Comparison of ENCODE assay signal across 9 cellular contexts in genomic region chr14:75518625-75519024, GRCh38. TPM values are rescaled to one million over a fixed set of nuclear protein-coding genes. Genes with fewer than 3 reads are reported as not detected.
DNase-seq lines count a peak whose midpoint lies in the region; ATAC-seq and TF ChIP-seq lines count a peak whose summit lies in the region.
"Had no signal": no experiment of that assay in that cellular context is flagged by ENCODE, and none has a peak within 500 bp of the region (broad histone marks: within the 10 kb centered on the region; RNA-seq: fewer than 3 reads in every experiment).

No MANE protein-coding gene starts in this region.

- intact Hi-C loops in HCT116 (cut with micrococcal nuclease), result no loop called here

- no peaks in the 10 kb centered on the region for H4K20me1 ChIP-seq in HCT116 (ENCODE audit: insufficient read depth)

- H3K4me2 ChIP-seq in HCT116 (ENCODE audit: low read length), result no peak overlapping the region

- H3K36me3 ChIP-seq in HCT116 (ENCODE audit: control insufficient read depth in 1 of 2, insufficient read depth in 2 of 2, low read length in 2 of 2) (no peaks in the 10 kb centered on the region), kidney epithelial cell (ENCODE audit: control insufficient read depth, insufficient read depth, low read length) (no peaks in the 10 kb centered on the region)

- peak; percentile 81 for ATAC-seq in HCT116
- no peak for ATAC-seq in HG03520 (IDR thresholded peaks at IDR 0.05; ENCODE audit: unreplicated experiment)
- ATAC-seq in HG03354 (IDR thresholded peaks at IDR 0.05; ENCODE audit: poor library complexity, severe bottlenecking, unreplicated experiment), result no peak
- no peak for ATAC-seq in GM18502 (IDR thresholded peaks at IDR 0.05; ENCODE audit: poor library complexity, unreplicated experiment)

- no peak overlapping the region for H3K27ac ChIP-seq in HCT116 (ENCODE audit: low read depth, low read length)
- no peak overlapping the region for H3K27ac ChIP-seq in VCaP

- no peaks in the 10 kb centered on the region for H3K4me1 ChIP-seq in HCT116 (ENCODE audit: control insufficient read depth in 1 of 2, insufficient read depth in 2 of 2, low read length in 2 of 2)

- H3K9ac ChIP-seq in HCT116 (ENCODE audit: low read length), result no peak overlapping the region

- H2AFZ ChIP-seq in HCT116 (ENCODE audit: low read depth, low read length, poor library complexity, severe bottlenecking), result no peak overlapping the region

- CTCF ChIA-PET in HCT116 (lab: Charles Lee), result interaction anchor here (0.6 to 1.5 kb wide), 3 partner anchors 10 to 42 kb away, joined by 3 to 7 read pairs (median 4); no protein-coding TSS in a partner anchor

- DNase-seq in CD1c-positive myeloid dendritic cell (ENCODE audit: extremely low spot score) (peak; percentile 53), HCT116 (ENCODE audit: low read depth, low spot score) (peak; percentile 12), kidney epithelial cell (ENCODE audit: low read depth) (no peak), OCI-M2 (lab: John Stamatoyannopoulos, UW; ENCODE audit: unreplicated experiment) (no peak)
- DNase-seq: NCI-H1930 had no signal

- POLR2A ChIA-PET in HCT116 (lab: Charles Lee), result interaction anchor here (0.7 kb wide), 1 partner anchor 43 kb away, joined by 4 read pairs; no protein-coding TSS in a partner anchor

- TF ChIP-seq RAD21 in HCT116 (IDR thresholded peaks at IDR 0.05; ENCODE audit: low read depth), result peak; percentile 38; the same call in 1 of the 2 replicates

- RAD21 ChIA-PET in HCT116 (lab: Charles Lee; ENCODE audit: low non-redundant PET in 1 of 2, low total read pairs in 2 of 2, uncharacterized antibody in 2 of 2, unreplicated experiment in 2 of 2), result interaction anchor here in 1 of 2 experiments (0.6 kb wide), 1 partner anchor 223 kb away, joined by 6 read pairs; no protein-coding TSS in a partner anchor

- H3K9me2 ChIP-seq in HCT116 (ENCODE audit: insufficient read depth), result no peaks in the 10 kb centered on the region

- H3K4me3 ChIP-seq in HCT116 (replicated peaks in 1 of 2; ENCODE audit: low read depth in 1 of 2, low read length in 2 of 2) (no peak overlapping the region), kidney epithelial cell (ENCODE audit: low read depth, low read length) (no peak overlapping the region)

- H3K27me3 ChIP-seq in HCT116 (ENCODE audit: insufficient read depth, low read length) (peaks cover 6% of the 10 kb centered on the region; the same call in 1 of the 2 replicates), kidney epithelial cell (ENCODE audit: control insufficient read depth, insufficient read depth, low read length) (peaks cover 2% of the 10 kb centered on the region)

- H3K79me2 ChIP-seq in HCT116 (ENCODE audit: insufficient read depth, low read length), result no peaks in the 10 kb centered on the region

- H3K9me3 ChIP-seq in HCT116 (ENCODE audit: control insufficient read depth in 1 of 2, insufficient read depth in 1 of 2, low read depth in 1 of 2, low read length in 2 of 2), result no peaks in the 10 kb centered on the region

- BruUV-seq in HCT116 (replicated peaks; lab: Mats Ljungman, UMichigan), result no TSS peak

- TF ChIP-seq POLR2A in HCT116 (IDR thresholded peaks at IDR 0.05; ENCODE audit: borderline replicate concordance, extremely low read depth, insufficient read depth, insufficient read length), result no peak

- TF ChIP-seq CTCF in HCT116 (IDR thresholded peaks at IDR 0.05 in 2 of 3, conservative IDR thresholded peaks at IDR 0.05 in 1 of 3; ENCODE audit: borderline replicate concordance in 1 of 3, insufficient read depth in 1 of 3, low read depth in 2 of 3, low read length in 2 of 3) (peak; percentile 22 to 65 (median 64); a peak in 5 of 6 replicates), VCaP (conservative IDR thresholded peaks at IDR 0.05) (0 out of 2 replicates have a peak, but pooled peaks have one; percentile 12), kidney epithelial cell (IDR thresholded peaks at IDR 0.05; ENCODE audit: insufficient read depth, low read length, poor library complexity, severe bottlenecking) (peak; percentile 22)

TF ChIP-seq in HCT116, 20 proteins besides CTCF, POLR2A, EP300 and RAD21:
- no peak for TF ChIP-seq ZFX (IDR thresholded peaks at IDR 0.05)
- TF ChIP-seq ZNF274 (IDR thresholded peaks at IDR 0.05; ENCODE audit: low read depth, low read length), result no peak
- TF ChIP-seq, protein P1, sequence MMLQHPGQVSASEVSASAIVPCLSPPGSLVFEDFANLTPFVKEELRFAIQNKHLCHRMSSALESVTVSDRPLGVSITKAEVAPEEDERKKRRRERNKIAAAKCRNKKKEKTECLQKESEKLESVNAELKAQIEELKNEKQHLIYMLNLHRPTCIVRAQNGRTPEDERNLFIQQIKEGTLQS (IDR thresholded peaks at IDR 0.05), result no peak
- TF ChIP-seq JUND (IDR thresholded peaks at IDR 0.05), result no peak
- no peak for TF ChIP-seq YY1 (IDR thresholded peaks at IDR 0.05; ENCODE audit: extremely low read depth, insufficient replicate concordance, low read depth, low read length)
- TF ChIP-seq EGR1 (IDR thresholded peaks at IDR 0.05; ENCODE audit: low read depth), result no peak
- TF ChIP-seq SRF (IDR thresholded peaks at IDR 0.05; ENCODE audit: low read depth), result no peak
- TF ChIP-seq POLR2AphosphoS5 (IDR thresholded peaks at IDR 0.05; ENCODE audit: low read depth, low read length), result no peak
- no peak for TF ChIP-seq REST (IDR thresholded peaks at IDR 0.05; ENCODE audit: low read depth)
- no peak for TF ChIP-seq EZH2phosphoT487 (IDR thresholded peaks at IDR 0.05; ENCODE audit: borderline replicate concordance)
- TF ChIP-seq SIN3A (IDR thresholded peaks at IDR 0.05; ENCODE audit: low read depth), result no peak
- TF ChIP-seq FOSL1 (IDR thresholded peaks at IDR 0.05; ENCODE audit: low read depth), result no peak
- TF ChIP-seq EZH2 (IDR thresholded peaks at IDR 0.05), result no peak
- TF ChIP-seq TCF7L2 (IDR thresholded peaks at IDR 0.05; ENCODE audit: borderline replicate concordance, extremely low read depth, insufficient read depth, insufficient read length), result no peak
- TF ChIP-seq SP1 (IDR thresholded peaks at IDR 0.05; ENCODE audit: low read depth), result no peak
- no peak for TF ChIP-seq MAX (IDR thresholded peaks at IDR 0.05)
- no peak for TF ChIP-seq CBX3 (IDR thresholded peaks at IDR 0.05; ENCODE audit: low read depth)
- TF ChIP-seq, protein P2, sequence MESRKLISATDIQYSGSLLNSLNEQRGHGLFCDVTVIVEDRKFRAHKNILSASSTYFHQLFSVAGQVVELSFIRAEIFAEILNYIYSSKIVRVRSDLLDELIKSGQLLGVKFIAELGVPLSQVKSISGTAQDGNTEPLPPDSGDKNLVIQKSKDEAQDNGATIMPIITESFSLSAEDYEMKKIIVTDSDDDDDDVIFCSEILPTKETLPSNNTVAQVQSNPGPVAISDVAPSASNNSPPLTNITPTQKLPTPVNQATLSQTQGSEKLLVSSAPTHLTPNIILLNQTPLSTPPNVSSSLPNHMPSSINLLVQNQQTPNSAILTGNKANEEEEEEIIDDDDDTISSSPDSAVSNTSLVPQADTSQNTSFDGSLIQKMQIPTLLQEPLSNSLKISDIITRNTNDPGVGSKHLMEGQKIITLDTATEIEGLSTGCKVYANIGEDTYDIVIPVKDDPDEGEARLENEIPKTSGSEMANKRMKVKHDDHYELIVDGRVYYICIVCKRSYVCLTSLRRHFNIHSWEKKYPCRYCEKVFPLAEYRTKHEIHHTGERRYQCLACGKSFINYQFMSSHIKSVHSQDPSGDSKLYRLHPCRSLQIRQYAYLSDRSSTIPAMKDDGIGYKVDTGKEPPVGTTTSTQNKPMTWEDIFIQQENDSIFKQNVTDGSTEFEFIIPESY (IDR thresholded peaks at IDR 0.05; ENCODE audit: extremely low read depth, insufficient replicate concordance, low read length), result no peak
- TF ChIP-seq CEBPB (IDR thresholded peaks at IDR 0.05; ENCODE audit: low read depth), result no peak
- TF ChIP-seq ELF1 (IDR thresholded peaks at IDR 0.05; ENCODE audit: borderline replicate concordance, low read depth), result no peak

RNA-seq across cellular contexts. Expression of gene BATF, which starts 3.6 kb away (rescaled TPM):
- total RNA-seq in HCT116 (2021; ENCODE audit: unreplicated experiment), result 0.69 TPM
- polyA plus RNA-seq in HCT116 (2012), result not detected in 2 replicates
- total RNA-seq in kidney epithelial cell, result 0.14 TPM in 1 of 2 replicates, not detected in the other

RNA-seq across cellular contexts. Expression of gene FLVCR2, which starts 59.8 kb away (rescaled TPM):
- total RNA-seq in HCT116 (2021; ENCODE audit: unreplicated experiment), result 0.84 TPM
- polyA plus RNA-seq in HCT116 (2012), result 0.40 and 0.61 TPM in 2 replicates
- 0.75 and 1.0 TPM in 2 replicates for total RNA-seq in kidney epithelial cell

Comparison
In these comparisons a context has a peak if more than half of its experiments do, and no peak if none do; other contexts are left out.
1. DNase-seq: peak in CD1c-positive myeloid dendritic cell (single experiment) and HCT116 (single experiment); none in kidney epithelial cell (single experiment) and OCI-M2 (single experiment).
2. CTCF ChIP-seq: peak in every context shown above with its lines; median percentile 64 in HCT116; 22 in kidney epithelial cell; 12 in VCaP.